ENCODE assay signal across 1 cellular context in the genomic region with DNA sequence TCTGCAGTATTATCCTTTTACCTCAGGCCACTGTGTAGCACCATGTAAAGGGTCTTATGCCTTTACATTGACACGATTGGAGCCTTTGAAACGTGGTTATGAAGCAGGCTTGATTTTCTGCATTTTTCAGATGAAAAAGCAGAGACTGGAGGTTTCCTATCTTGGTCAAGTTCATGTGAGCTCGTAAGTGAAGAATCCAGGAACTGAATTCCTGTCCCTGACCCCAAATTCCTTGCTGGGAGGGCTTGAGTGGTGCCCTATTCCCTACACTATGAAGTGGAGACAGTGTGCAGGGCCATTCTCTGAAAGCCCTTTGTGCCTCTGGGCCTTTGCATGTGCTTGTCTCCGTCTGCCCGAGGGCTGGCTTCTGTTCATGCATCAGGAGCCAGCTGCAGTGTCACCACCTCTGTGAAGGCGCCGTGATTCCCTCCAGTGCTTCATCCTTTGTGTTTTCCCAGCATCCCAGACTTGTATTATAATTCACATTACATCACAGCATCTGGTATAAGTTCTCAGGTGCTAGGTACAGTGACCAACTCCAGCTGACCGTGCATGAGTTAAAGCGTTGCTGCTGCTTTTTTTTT.
TF ChIP-seq lines count a peak whose summit lies in the region.

No MANE protein-coding gene starts in this region.

TF ChIP-seq in GM23338, 12 proteins besides CTCF, POLR2A, EP300 and RAD21 (continued from another document):
- TF ChIP-seq ZNF462 (CRISPR knock-in tag; IDR thresholded peaks at IDR 0.05) (no peak), ZNF331 (CRISPR knock-in tag; IDR thresholded peaks at IDR 0.05; ENCODE audit: low read depth) (no peak), POLR2AphosphoS5 (IDR thresholded peaks at IDR 0.05; ENCODE audit: low read depth) (no peak)
TF ChIP-seq in GM23338: peak in this region for 0.
